In genomic region chr2:15748736-15749323, GRCh38 we compare ENCODE assay signal across 9 cellular contexts.
A peak's percentile ranks its signal among the peaks of the same experiment; 100 is the strongest.
DNase-seq lines count a peak whose midpoint lies in the region; ATAC-seq and TF ChIP-seq lines count a peak whose summit lies in the region.
"Had no signal": no experiment of that assay in that cellular context is flagged by ENCODE, and none has a peak within 500 bp of the region (broad histone marks: within the 10 kb centered on the region; RNA-seq: fewer than 3 reads in every experiment).

No MANE protein-coding gene starts in this region.

- TF ChIP-seq POLR2A in vagina (IDR thresholded peaks at IDR 0.05): no peak

- DNase-seq in NCI-H526 (lab: John Stamatoyannopoulos, UW): peak; percentile 95 to 100
- no peak for DNase-seq in NCI-H526 treated with DMSO at 0.1 percent for 48 hours (lab: John Stamatoyannopoulos, UW)
- DNase-seq in HT-29 (ENCODE audit: low spot score): peak; percentile 65
- DNase-seq in colonic mucosa: peak; percentile 31
- DNase-seq in neural crest cell (ENCODE audit: low read depth, low spot score): peak; percentile 55
- DNase-seq in NCI-H524 treated with DMSO at 0.1 percent for 48 hours (lab: John Stamatoyannopoulos, UW): no peak
- no peak for DNase-seq in vagina (ENCODE audit: extremely low spot score in 2 of 2)
- DNase-seq in aorta: no peak
- DNase-seq: GOT3 had no signal

- H3K4me1 ChIP-seq in colonic mucosa (no peaks in the 10 kb centered on the region), vagina (no peaks in the 10 kb centered on the region), aorta (ENCODE audit: control insufficient read depth in 1 of 2, insufficient read depth in 2 of 2, low read length in 2 of 2) (peaks cover 4 to 5% of the 10 kb centered on the region in 2 donors)

- H3K36me3 Mint-ChIP-seq in neural crest cell (ENCODE audit: low read depth): no peaks in the 10 kb centered on the region

- H3K27ac Mint-ChIP-seq in neural crest cell (ENCODE audit: unreplicated experiment): peak overlapping the region; percentile 95

- no peak overlapping the region for H3K9ac ChIP-seq in colonic mucosa (ENCODE audit: low read depth in 2 of 2, low read length in 2 of 2)

- no peaks in the 10 kb centered on the region for H3K9me3 Mint-ChIP-seq in neural crest cell

- intact Hi-C loops in colonic mucosa (cut with DNase I): loop anchor here (10.0 kb wide), 1 partner anchor 114 kb away; no protein-coding TSS in a partner anchor
- intact Hi-C loops in vagina (cut with DNase I): no loop called here
- intact Hi-C loops in aorta (cut with DNase I): no loop called here

- H3K4me3 ChIP-seq in colonic mucosa (no peak overlapping the region), vagina (no peak overlapping the region), aorta (ENCODE audit: low read length in 2 of 2) (no peak overlapping the region)

- H3K36me3 ChIP-seq in colonic mucosa: no peaks in the 10 kb centered on the region
- no peaks in the 10 kb centered on the region for H3K36me3 ChIP-seq in vagina
- H3K36me3 ChIP-seq in aorta (ENCODE audit: control insufficient read depth in 1 of 2, insufficient read depth in 2 of 2, low read length in 1 of 2): no peaks in the 10 kb centered on the region

- H3K27me3 Mint-ChIP-seq in neural crest cell (ENCODE audit: low read depth): no peaks in the 10 kb centered on the region

- H3K27me3 ChIP-seq in colonic mucosa: no peaks in the 10 kb centered on the region
- no peaks in the 10 kb centered on the region for H3K27me3 ChIP-seq in vagina
- H3K27me3 ChIP-seq in aorta (ENCODE audit: control insufficient read depth in 1 of 2, insufficient read depth in 2 of 2, low read length in 1 of 2): no peaks in the 10 kb centered on the region

- H3K9me3 ChIP-seq in colonic mucosa: no peaks in the 10 kb centered on the region
- H3K9me3 ChIP-seq in vagina: no peaks in the 10 kb centered on the region
- no peaks in the 10 kb centered on the region for H3K9me3 ChIP-seq in aorta (ENCODE audit: control insufficient read depth, low read length)

- WGBS in aorta, 2 donors: 78 to 84% methylated on average over 12 of the region's 12 CpGs

- no peak overlapping the region for H3K27ac ChIP-seq in colonic mucosa
- no peak overlapping the region for H3K27ac ChIP-seq in vagina
- peak overlapping the region in 1 of 2 donors; percentile 2 for H3K27ac ChIP-seq in aorta (ENCODE audit: low read depth in 1 of 2, low read length in 2 of 2)

- TF ChIP-seq CTCF in colonic mucosa (IDR thresholded peaks at IDR 0.05): peak; percentile 22
- peak; percentile 60 for TF ChIP-seq CTCF in neural crest cell (conservative IDR thresholded peaks at IDR 0.05)
- TF ChIP-seq CTCF in vagina (IDR thresholded peaks at IDR 0.05): no peak

- ATAC-seq in aorta (ENCODE audit: low FRiP score): no peak

- peaks cover 53% of the 10 kb centered on the region for H3K4me1 Mint-ChIP-seq in neural crest cell

- no peak overlapping the region for H3K4me3 Mint-ChIP-seq in neural crest cell

Comparison
In these comparisons a context has a peak if more than half of its experiments do, and no peak if none do; other contexts are left out.
1. DNase-seq: peak in NCI-H526 (2 of 2), HT-29 (single experiment), colonic mucosa (single experiment) and neural crest cell (single experiment); none in NCI-H526 treated with DMSO at 0.1 percent for 48 hours (single experiment), NCI-H524 treated with DMSO at 0.1 percent for 48 hours (single experiment), vagina (0 of 2) and aorta (0 of 2).
2. CTCF ChIP-seq: peak in colonic mucosa (single experiment) and neural crest cell (single experiment); none in vagina (0 of 3).